16 cellular contexts compared by ENCODE assay signal in the genomic region with DNA sequence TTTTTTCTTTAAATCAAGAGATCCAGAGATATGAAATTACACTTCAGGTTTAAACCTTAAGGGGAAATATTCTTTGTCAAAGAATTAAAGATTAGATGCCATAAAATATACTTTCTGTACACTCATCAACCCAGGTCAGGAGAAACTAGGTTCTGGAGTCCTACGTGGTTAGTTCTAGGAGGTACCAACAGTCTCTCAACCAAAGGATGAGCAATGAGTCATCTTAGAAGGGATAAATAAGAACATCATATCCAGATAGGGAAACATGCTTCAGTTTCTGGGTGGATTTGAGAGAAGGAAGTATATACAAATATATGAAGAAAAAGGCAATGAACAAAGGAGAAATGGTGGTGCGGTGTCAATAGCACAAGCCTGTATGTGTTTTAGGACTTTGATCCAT.
DNase-seq lines count a peak whose midpoint lies in the region; ATAC-seq and TF ChIP-seq lines count a peak whose summit lies in the region.
"Had no signal": no experiment of that assay in that cellular context is flagged by ENCODE, and none has a peak within 500 bp of the region (broad histone marks: within the 10 kb centered on the region; RNA-seq: fewer than 3 reads in every experiment).

No MANE protein-coding gene starts in this region.

- H3K9me3 Mint-ChIP-seq in CD8-positive, alpha-beta T cell, result no peaks in the 10 kb centered on the region
- H3K9me3 Mint-ChIP-seq in IgD-negative memory B cell (no peaks in the 10 kb centered on the region), naive B cell (no peaks in the 10 kb centered on the region), WTC11 (no peaks in the 10 kb centered on the region)

- POLR2A ChIA-PET in CD8-positive, alpha-beta T cell (lab: Charles Lee), result interaction anchor here (1.6 kb wide), 1 partner anchor 187 kb away, joined by 15 read pairs; a partner anchor contains a TSS
- POLR2A ChIA-PET in WTC11 (lab: Charles Lee), result interaction anchor here (1.1 kb wide), 1 partner anchor 187 kb away, joined by 5 read pairs; a partner anchor contains a TSS

- no peaks in the 10 kb centered on the region for H3K27me3 ChIP-seq in CD8-positive, alpha-beta T cell (ENCODE audit: insufficient read depth, low read length)
- H3K27me3 ChIP-seq: BLaER1 treated with 17β-estradiol and CSF1 and Interleukin-3, amounts not matched to agents 10 nM and 100 nM; dorsolateral prefrontal cortex had no signal

- H3K36me3 ChIP-seq in CD8-positive, alpha-beta T cell (ENCODE audit: insufficient read depth, low read length), result peaks cover 2% of the 10 kb centered on the region

- peaks cover 3% of the 10 kb centered on the region for H3K4me1 Mint-ChIP-seq in CD8-positive, alpha-beta T cell (ENCODE audit: low read depth)
- H3K4me1 Mint-ChIP-seq in IgD-negative memory B cell (peaks cover 5 to 11% (median 11%) of the 10 kb centered on the region in 3 donors), naive B cell (peaks cover 3 to 8% (median 5%) of the 10 kb centered on the region in 3 donors), WTC11 (no peaks in the 10 kb centered on the region)

- no peak for DNase-seq in CD8-positive, alpha-beta T cell
- peak; percentile 14 for DNase-seq in astrocyte of the spinal cord (ENCODE audit: low read depth, low spot score)
- no peak for DNase-seq in naive B cell
- DNase-seq in NCI-H128 (lab: John Stamatoyannopoulos, UW; ENCODE audit: unreplicated experiment), result no peak
- no peak for DNase-seq in NCI-H2227 treated with DMSO at 0.1 percent for 48 hours (lab: John Stamatoyannopoulos, UW)
- DNase-seq in WTC11 (ENCODE audit: low spot score), result no peak
- DNase-seq: activated CD8-positive, alpha-beta memory T cell treated with anti-CD3 and anti-CD28 coated beads for 24 hours; activated gamma-delta T cell; DND-41; dorsolateral prefrontal cortex; NCI-H1694; NCI-H510A; psoas muscle; substantia nigra had no signal

- no peak for TF ChIP-seq CTCF in CD8-positive, alpha-beta T cell (IDR thresholded peaks at IDR 0.05)
- TF ChIP-seq CTCF in astrocyte of the spinal cord (IDR thresholded peaks at IDR 0.05; ENCODE audit: low read depth, low read length) (no peak), WTC11 (IDR thresholded peaks at IDR 0.05) (no peak)

- CTCF ChIA-PET in CD8-positive, alpha-beta T cell (lab: Charles Lee), result interaction anchor here (0.9 to 1.9 kb wide), 10 partner anchors 11 to 1416 kb away, joined by 3 to 8 read pairs (median 5); no protein-coding TSS in a partner anchor
- CTCF ChIA-PET in WTC11 (lab: Charles Lee), result interaction anchor here (0.7 to 1.7 kb wide), 8 partner anchors 11 to 261 kb away, joined by 3 to 28 read pairs (median 4); a partner anchor contains a TSS

- no peak overlapping the region for H3K4me3 ChIP-seq in CD8-positive, alpha-beta T cell (ENCODE audit: low read depth, low read length)
- H3K4me3 ChIP-seq in astrocyte of the spinal cord (ENCODE audit: low read depth, low read length), result no peak overlapping the region
- H3K4me3 ChIP-seq: BLaER1 treated with 17β-estradiol and CSF1 and Interleukin-3, amounts not matched to agents 10 nM and 100 nM; dorsolateral prefrontal cortex; psoas muscle had no signal

- H3K4me1 ChIP-seq in CD8-positive, alpha-beta T cell (ENCODE audit: insufficient read depth, low read length), result no peaks in the 10 kb centered on the region
- H3K4me1 ChIP-seq: BLaER1 treated with 17β-estradiol and CSF1 and Interleukin-3, amounts not matched to agents 10 nM and 100 nM; psoas muscle had no signal

- H3K36me3 Mint-ChIP-seq in CD8-positive, alpha-beta T cell, result peaks cover 37% of the 10 kb centered on the region
- H3K36me3 Mint-ChIP-seq in IgD-negative memory B cell (no peaks in the 10 kb centered on the region), naive B cell (peaks cover 0 to 8% of the 10 kb centered on the region in 2 donors), WTC11 (peaks cover 24% of the 10 kb centered on the region)

- in situ Hi-C loops in astrocyte of the spinal cord (cut with HindIII; ENCODE audit: low sequenced_read_pairs), result no loop called here

- H3K27ac Mint-ChIP-seq in CD8-positive, alpha-beta T cell, result peak overlapping the region; percentile 87
- H3K27ac Mint-ChIP-seq in IgD-negative memory B cell (peak overlapping the region; percentile 11 to 65 (median 63)), naive B cell (peak overlapping the region in 5 of 6 donors; percentile 26 to 79 (median 49)), WTC11 (no peak overlapping the region)

- H3K27me3 Mint-ChIP-seq in CD8-positive, alpha-beta T cell (ENCODE audit: low read depth), result no peaks in the 10 kb centered on the region
- H3K27me3 Mint-ChIP-seq in IgD-negative memory B cell, result no peaks in the 10 kb centered on the region
- H3K27me3 Mint-ChIP-seq in naive B cell, result no peaks in the 10 kb centered on the region
- H3K27me3 Mint-ChIP-seq in WTC11 (ENCODE audit: low read depth), result no peaks in the 10 kb centered on the region

- H3K4me3 Mint-ChIP-seq in CD8-positive, alpha-beta T cell, result no peak overlapping the region
- H3K4me3 Mint-ChIP-seq in IgD-negative memory B cell, result no peak overlapping the region
- no peak overlapping the region for H3K4me3 Mint-ChIP-seq in naive B cell
- H3K4me3 Mint-ChIP-seq in WTC11, result no peak overlapping the region

- intact Hi-C loops in CD8-positive, alpha-beta T cell (cut with DNase I, micrococcal nuclease), result loop anchor here (2.0 to 10.0 kb wide), 8 partner anchors 95 to 1415 kb away; a partner anchor contains a TSS

- H3K27ac ChIP-seq in CD8-positive, alpha-beta T cell (ENCODE audit: low read depth, low read length), result no peak overlapping the region
- H3K27ac ChIP-seq: BLaER1 treated with 17β-estradiol and CSF1 and Interleukin-3, amounts not matched to agents 10 nM and 100 nM; psoas muscle had no signal

- H3K9me3 ChIP-seq in CD8-positive, alpha-beta T cell (ENCODE audit: low read length), result no peaks in the 10 kb centered on the region
- H3K9me3 ChIP-seq: BLaER1 treated with 17β-estradiol and CSF1 and Interleukin-3, amounts not matched to agents 10 nM and 100 nM; psoas muscle had no signal

- no peak for ATAC-seq in CD8-positive, alpha-beta T cell
- ATAC-seq in naive B cell (ENCODE audit: low read depth in 2 of 2) (no peak), WTC11 (no peak)

TF ChIP-seq in WTC11, 78 proteins besides CTCF, POLR2A, EP300 and RAD21 (continues in another document):
- TF ChIP-seq, protein P1, sequence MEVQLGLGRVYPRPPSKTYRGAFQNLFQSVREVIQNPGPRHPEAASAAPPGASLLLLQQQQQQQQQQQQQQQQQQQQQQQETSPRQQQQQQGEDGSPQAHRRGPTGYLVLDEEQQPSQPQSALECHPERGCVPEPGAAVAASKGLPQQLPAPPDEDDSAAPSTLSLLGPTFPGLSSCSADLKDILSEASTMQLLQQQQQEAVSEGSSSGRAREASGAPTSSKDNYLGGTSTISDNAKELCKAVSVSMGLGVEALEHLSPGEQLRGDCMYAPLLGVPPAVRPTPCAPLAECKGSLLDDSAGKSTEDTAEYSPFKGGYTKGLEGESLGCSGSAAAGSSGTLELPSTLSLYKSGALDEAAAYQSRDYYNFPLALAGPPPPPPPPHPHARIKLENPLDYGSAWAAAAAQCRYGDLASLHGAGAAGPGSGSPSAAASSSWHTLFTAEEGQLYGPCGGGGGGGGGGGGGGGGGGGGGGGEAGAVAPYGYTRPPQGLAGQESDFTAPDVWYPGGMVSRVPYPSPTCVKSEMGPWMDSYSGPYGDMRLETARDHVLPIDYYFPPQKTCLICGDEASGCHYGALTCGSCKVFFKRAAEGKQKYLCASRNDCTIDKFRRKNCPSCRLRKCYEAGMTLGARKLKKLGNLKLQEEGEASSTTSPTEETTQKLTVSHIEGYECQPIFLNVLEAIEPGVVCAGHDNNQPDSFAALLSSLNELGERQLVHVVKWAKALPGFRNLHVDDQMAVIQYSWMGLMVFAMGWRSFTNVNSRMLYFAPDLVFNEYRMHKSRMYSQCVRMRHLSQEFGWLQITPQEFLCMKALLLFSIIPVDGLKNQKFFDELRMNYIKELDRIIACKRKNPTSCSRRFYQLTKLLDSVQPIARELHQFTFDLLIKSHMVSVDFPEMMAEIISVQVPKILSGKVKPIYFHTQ (CRISPR knock-in tag; IDR thresholded peaks at IDR 0.05), result no peak
- no peak for TF ChIP-seq FOXP1 (CRISPR knock-in tag; IDR thresholded peaks at IDR 0.05; ENCODE audit: borderline replicate concordance)
- no peak for TF ChIP-seq SMAD4 (CRISPR knock-in tag; IDR thresholded peaks at IDR 0.05)
- no peak for TF ChIP-seq NR2C2 (CRISPR knock-in tag; IDR thresholded peaks at IDR 0.05)
- TF ChIP-seq ELF4 (CRISPR knock-in tag; IDR thresholded peaks at IDR 0.05; ENCODE audit: low read depth), result no peak
- TF ChIP-seq HMGA2 (CRISPR knock-in tag; IDR thresholded peaks at IDR 0.05), result no peak
- TF ChIP-seq, protein P2, sequence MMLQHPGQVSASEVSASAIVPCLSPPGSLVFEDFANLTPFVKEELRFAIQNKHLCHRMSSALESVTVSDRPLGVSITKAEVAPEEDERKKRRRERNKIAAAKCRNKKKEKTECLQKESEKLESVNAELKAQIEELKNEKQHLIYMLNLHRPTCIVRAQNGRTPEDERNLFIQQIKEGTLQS (CRISPR knock-in tag; conservative IDR thresholded peaks at IDR 0.05), result no peak
- TF ChIP-seq CBFB (CRISPR knock-in tag; IDR thresholded peaks at IDR 0.05; ENCODE audit: low read depth), result no peak
- no peak for TF ChIP-seq ESRRA (CRISPR knock-in tag; IDR thresholded peaks at IDR 0.05; ENCODE audit: borderline replicate concordance)
- no peak for TF ChIP-seq ZNF317 (CRISPR knock-in tag; IDR thresholded peaks at IDR 0.05; ENCODE audit: borderline replicate concordance, low read depth)
- TF ChIP-seq NR3C1 (CRISPR knock-in tag; conservative IDR thresholded peaks at IDR 0.05; ENCODE audit: low read depth), result no peak
- no peak for TF ChIP-seq TCF7 (CRISPR knock-in tag; IDR thresholded peaks at IDR 0.05; ENCODE audit: low read depth)
- no peak for TF ChIP-seq SMAD3 (CRISPR knock-in tag; IDR thresholded peaks at IDR 0.05; ENCODE audit: borderline replicate concordance)
- TF ChIP-seq JUN (CRISPR knock-in tag; IDR thresholded peaks at IDR 0.05), result no peak
- TF ChIP-seq MYBL2 (CRISPR knock-in tag; IDR thresholded peaks at IDR 0.05), result no peak
- TF ChIP-seq, protein P3, sequence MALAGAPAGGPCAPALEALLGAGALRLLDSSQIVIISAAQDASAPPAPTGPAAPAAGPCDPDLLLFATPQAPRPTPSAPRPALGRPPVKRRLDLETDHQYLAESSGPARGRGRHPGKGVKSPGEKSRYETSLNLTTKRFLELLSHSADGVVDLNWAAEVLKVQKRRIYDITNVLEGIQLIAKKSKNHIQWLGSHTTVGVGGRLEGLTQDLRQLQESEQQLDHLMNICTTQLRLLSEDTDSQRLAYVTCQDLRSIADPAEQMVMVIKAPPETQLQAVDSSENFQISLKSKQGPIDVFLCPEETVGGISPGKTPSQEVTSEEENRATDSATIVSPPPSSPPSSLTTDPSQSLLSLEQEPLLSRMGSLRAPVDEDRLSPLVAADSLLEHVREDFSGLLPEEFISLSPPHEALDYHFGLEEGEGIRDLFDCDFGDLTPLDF (CRISPR knock-in tag; IDR thresholded peaks at IDR 0.05), result no peak
- TF ChIP-seq ZNF423 (CRISPR knock-in tag; IDR thresholded peaks at IDR 0.05), result no peak
- TF ChIP-seq SOX15 (CRISPR knock-in tag; IDR thresholded peaks at IDR 0.05), result no peak
- TF ChIP-seq NR1H2 (CRISPR knock-in tag; IDR thresholded peaks at IDR 0.05), result no peak
